ENCODE assay signal across 16 cellular contexts in genomic region chr6:6748001-6748400, GRCh38.
DNase-seq lines count a peak whose midpoint lies in the region; ATAC-seq, FAIRE-seq and TF ChIP-seq lines count a peak whose summit lies in the region.
"Had no signal": no experiment of that assay in that cellular context is flagged by ENCODE, and none has a peak within 500 bp of the region (broad histone marks: within the 10 kb centered on the region; RNA-seq: fewer than 3 reads in every experiment).

No MANE protein-coding gene starts in this region.

- H3K27ac Mint-ChIP-seq in T-helper 17 cell, result no peak overlapping the region
- H3K27ac Mint-ChIP-seq: CD4-positive, alpha-beta T cell had no signal

- TF ChIP-seq RAD21 in HepG2 (CRISPR knock-in tag; IDR thresholded peaks at IDR 0.05), result no peak

- no peak overlapping the region for H3K4me3 ChIP-seq in HepG2 (replicated peaks in 1 of 3; ENCODE audit: insufficient read depth in 1 of 3, low read depth in 2 of 3, low read length in 3 of 3)
- no peak overlapping the region for H3K4me3 ChIP-seq in right lobe of liver
- H3K4me3 ChIP-seq in WERI-Rb-1 (ENCODE audit: low read depth, low read length), result peak overlapping the region; percentile 44
- H3K4me3 ChIP-seq in prostate gland, result no peak overlapping the region
- H3K4me3 ChIP-seq: HAP-1, SK-N-MC had no signal

- H3K4me3 Mint-ChIP-seq in T-helper 17 cell, result no peak overlapping the region
- H3K4me3 Mint-ChIP-seq: CD4-positive, alpha-beta T cell had no signal

- ATAC-seq in HepG2 (no peak), right lobe of liver (no peak), T-helper 17 cell (no peak), HG03439 (IDR thresholded peaks at IDR 0.05; ENCODE audit: unreplicated experiment) (no peak)
- ATAC-seq: PC-3 had no signal

- CTCF ChIA-PET in HepG2 (lab: Yijun Ruan, JAX; ENCODE audit: low intra/inter-chr PET ratio, low total read pairs), result no interaction called here

- 56% methylated on average over 10 of the region's 10 CpGs for WGBS in HepG2 (ENCODE audit: low lambda C conversion rate)
- 87% methylated on average over 5 of the region's 10 CpGs for WGBS in right lobe of liver (ENCODE audit: insufficient coverage, low coverage, low lambda C conversion rate, missing lambda C conversion rate)
- WGBS in prostate gland, result 91% methylated on average over 10 of the region's 10 CpGs

- TF ChIP-seq POLR2A in HepG2 (IDR thresholded peaks at IDR 0.05; ENCODE audit: insufficient read depth in 1 of 2, low read depth in 2 of 2, low read length in 2 of 2), result no peak
- no peak for TF ChIP-seq POLR2A in right lobe of liver (IDR thresholded peaks at IDR 0.05)
- TF ChIP-seq POLR2A in prostate gland (IDR thresholded peaks at IDR 0.05), result no peak

- H3K36me3 ChIP-seq in HepG2 (replicated peaks in 1 of 2; ENCODE audit: control insufficient read depth in 1 of 2, insufficient read depth in 2 of 2, low read length in 2 of 2), result no peaks in the 10 kb centered on the region
- no peaks in the 10 kb centered on the region for H3K36me3 ChIP-seq in right lobe of liver
- H3K36me3 ChIP-seq in WERI-Rb-1, result no peaks in the 10 kb centered on the region
- no peaks in the 10 kb centered on the region for H3K36me3 ChIP-seq in prostate gland
- H3K36me3 ChIP-seq: HAP-1 had no signal

- TF ChIP-seq EP300 in HepG2 (IDR thresholded peaks at IDR 0.05; ENCODE audit: low read depth in 2 of 2, low read length in 2 of 2) (no peak), HepG2 (CRISPR knock-in tag; IDR thresholded peaks at IDR 0.05; ENCODE audit: borderline replicate concordance) (no peak)

- in situ Hi-C loops in HepG2 (cut with HindIII; ENCODE audit: extremely low pct_ligation_motif_present, low pct_unique_long_range_greater_than_20kb), result no loop called here

- H3K27me3 Mint-ChIP-seq in T-helper 17 cell, result peaks cover 36% of the 10 kb centered on the region
- H3K27me3 Mint-ChIP-seq: CD4-positive, alpha-beta T cell had no signal

- POLR2A ChIA-PET in HepG2 (lab: Yijun Ruan, JAX), result interaction anchor here (1.1 kb wide), 1 partner anchor 559 kb away, joined by 3 read pairs; no protein-coding TSS in a partner anchor

- intact Hi-C loops in HepG2 (cut with micrococcal nuclease; ENCODE audit: unreplicated experiment) (no loop called here), right lobe of liver (cut with DNase I) (no loop called here), prostate gland (cut with DNase I) (no loop called here)

- H3K4me1 ChIP-seq in HepG2 (ENCODE audit: insufficient read depth, low read length), result peaks cover 34% of the 10 kb centered on the region
- peaks cover 0 to 14% (median 9%) of the 10 kb centered on the region in 4 donors for H3K4me1 ChIP-seq in right lobe of liver
- H3K4me1 ChIP-seq in prostate gland (replicated peaks), result peaks cover 36% of the 10 kb centered on the region
- H3K4me1 ChIP-seq: HAP-1 had no signal

- no peak overlapping the region for H3K27ac ChIP-seq in HepG2 (ENCODE audit: extremely low read length, insufficient read depth, low read length)
- H3K27ac ChIP-seq in right lobe of liver, result peak overlapping the region in 1 of 3 donors; percentile 15
- H3K27ac ChIP-seq in WERI-Rb-1, result peak overlapping the region; percentile 84
- peak overlapping the region; percentile 83 to 86 for H3K27ac ChIP-seq in prostate gland
- H3K27ac ChIP-seq: HL-60, SK-N-MC had no signal

- H3K4me1 Mint-ChIP-seq in T-helper 17 cell, result peaks cover 7% of the 10 kb centered on the region

- H3K79me2 ChIP-seq in HepG2 (ENCODE audit: insufficient read depth, low read length), result no peaks in the 10 kb centered on the region

- no peak overlapping the region for H2AFZ ChIP-seq in HepG2 (ENCODE audit: low read length)

- H3K9me3 ChIP-seq in HepG2 (ENCODE audit: low read length), result no peaks in the 10 kb centered on the region
- no peaks in the 10 kb centered on the region for H3K9me3 ChIP-seq in right lobe of liver
- peaks cover 3% of the 10 kb centered on the region for H3K9me3 ChIP-seq in WERI-Rb-1 (ENCODE audit: severe bottlenecking)
- no peaks in the 10 kb centered on the region for H3K9me3 ChIP-seq in prostate gland
- H3K9me3 ChIP-seq in T-helper 17 cell (ENCODE audit: control insufficient read depth, low read length, poor library complexity, severe bottlenecking), result no peaks in the 10 kb centered on the region

- peak overlapping the region; percentile 64 for H3K4me2 ChIP-seq in HepG2 (ENCODE audit: low read depth, low read length)

- FAIRE-seq in HepG2 (lab: Jason Lieb, UNC), result no peak
- FAIRE-seq: HTR-8/SVneo had no signal

- DNase-seq in HepG2 (ENCODE audit: low spot score) (no peak), right lobe of liver (no peak), WERI-Rb-1 (peak; percentile 78), prostate gland (ENCODE audit: low spot score) (no peak), T-helper 17 cell (no peak), NCI-H1417 (lab: John Stamatoyannopoulos, UW) (no peak)
- DNase-seq: ACHN; CD4-positive, alpha-beta T cell; DMS79 treated with DMSO at 0.1 percent for 48 hours; NCI-H187 treated with DMSO at 0.1 percent for 48 hours; PC-3 had no signal

- no peaks in the 10 kb centered on the region for H4K20me1 ChIP-seq in HepG2 (ENCODE audit: insufficient read depth, low read length)

- no peak for TF ChIP-seq CTCF in HepG2 (CRISPR knock-in tag; IDR thresholded peaks at IDR 0.05)
- TF ChIP-seq CTCF in right lobe of liver (IDR thresholded peaks at IDR 0.05), result no peak
- no peak for TF ChIP-seq CTCF in WERI-Rb-1 (IDR thresholded peaks at IDR 0.05; ENCODE audit: low read depth, low read length)
- no peak for TF ChIP-seq CTCF in prostate gland (IDR thresholded peaks at IDR 0.05)

- no peaks in the 10 kb centered on the region for H3K36me3 Mint-ChIP-seq in T-helper 17 cell (ENCODE audit: low read depth)

- H3K9ac ChIP-seq in HepG2 (ENCODE audit: insufficient read depth, low read depth, low read length), result no peak overlapping the region

- no TSS peak for BruUV-seq in HepG2 (replicated peaks; lab: Mats Ljungman, UMichigan)

- H3K27me3 ChIP-seq in HepG2 (ENCODE audit: control insufficient read depth in 1 of 2, insufficient read depth in 2 of 2, low read length in 2 of 2), result peaks cover 4 to 35% of the 10 kb centered on the region in 2 experiments; a peak in 3 of 5 replicates
- no peaks in the 10 kb centered on the region for H3K27me3 ChIP-seq in right lobe of liver
- no peaks in the 10 kb centered on the region for H3K27me3 ChIP-seq in WERI-Rb-1 (ENCODE audit: insufficient read depth, low read depth, severe bottlenecking)
- H3K27me3 ChIP-seq in prostate gland (replicated peaks; ENCODE audit: insufficient read depth), result no peaks in the 10 kb centered on the region

TF ChIP-seq in HepG2, 621 proteins besides CTCF, POLR2A, EP300 and RAD21:
- TF ChIP-seq RFXAP (CRISPR knock-in tag; IDR thresholded peaks at IDR 0.05; ENCODE audit: borderline replicate concordance) (no peak), RCOR2 (CRISPR knock-in tag; IDR thresholded peaks at IDR 0.05) (no peak), ZBTB33 (CRISPR knock-in tag; IDR thresholded peaks at IDR 0.05) (no peak), ZXDC (CRISPR knock-in tag; IDR thresholded peaks at IDR 0.05) (no peak), NRL (CRISPR knock-in tag; IDR thresholded peaks at IDR 0.05; ENCODE audit: borderline replicate concordance) (no peak)
